13 cellular contexts compared by ENCODE assay signal in genomic region chr6:72950114-72950860, GRCh38.
DNase-seq lines count a peak whose midpoint lies in the region; ATAC-seq, FAIRE-seq and TF ChIP-seq lines count a peak whose summit lies in the region.
"Had no signal": no experiment of that assay in that cellular context is flagged by ENCODE, and none has a peak within 500 bp of the region (broad histone marks: within the 10 kb centered on the region; RNA-seq: fewer than 3 reads in every experiment).

No MANE protein-coding gene starts in this region.

- ATAC-seq in GM18858 (IDR thresholded peaks at IDR 0.05; ENCODE audit: unreplicated experiment) = no peak
- no peak for ATAC-seq in HG03432 (IDR thresholded peaks at IDR 0.05; ENCODE audit: unreplicated experiment)
- ATAC-seq in T-helper 17 cell = no peak

- no peak overlapping the region for H3K4me3 ChIP-seq in epithelial cell of esophagus (ENCODE audit: low read length)
- H3K4me3 ChIP-seq: neural progenitor cell had no signal

- peak; percentile 97 for FAIRE-seq in D721Med (lab: Jason Lieb, UNC)

- DNase-seq in D721Med (ENCODE audit: insufficient read length, low spot score) (no peak), M059J (ENCODE audit: low read depth) (peak; percentile 95), epithelial cell of esophagus (ENCODE audit: low read depth) (peak; percentile 86), renal cortical epithelial cell (ENCODE audit: low read depth) (peak; percentile 91), T-helper 17 cell (no peak)
- DNase-seq in activated naive CD4-positive, alpha-beta T cell treated with anti-CD3 and anti-CD28 coated beads, Interleukin-2, amount 50 U/mL, for 16 hours = no peak
- DNase-seq: activated CD8-positive, alpha-beta memory T cell treated with anti-CD3 and anti-CD28 coated beads for 24 hours; NCI-H1105 treated with DMSO at 0.1 percent for 48 hours; SIG-M5 had no signal

- H3K4me3 Mint-ChIP-seq in T-helper 17 cell = no peak overlapping the region
- H3K4me3 Mint-ChIP-seq: brain, neural progenitor cell had no signal

- TF ChIP-seq CTCF in D721Med (IDR thresholded peaks at IDR 0.05; ENCODE audit: insufficient read depth, missing control alignments) = no peak
- no peak for TF ChIP-seq CTCF in epithelial cell of esophagus (IDR thresholded peaks at IDR 0.05; ENCODE audit: insufficient read depth, low read depth, low read length, missing control alignments)

- no peaks in the 10 kb centered on the region for H3K36me3 Mint-ChIP-seq in T-helper 17 cell (ENCODE audit: low read depth)
- H3K36me3 Mint-ChIP-seq: brain, neural progenitor cell had no signal

- no peaks in the 10 kb centered on the region for H3K9me3 ChIP-seq in T-helper 17 cell (ENCODE audit: control insufficient read depth, low read length, poor library complexity, severe bottlenecking)

- no peak overlapping the region for H3K27ac Mint-ChIP-seq in T-helper 17 cell
- H3K27ac Mint-ChIP-seq: brain, neural progenitor cell had no signal

- H3K4me1 Mint-ChIP-seq in T-helper 17 cell = peaks cover 2% of the 10 kb centered on the region

- H3K27me3 Mint-ChIP-seq in T-helper 17 cell = peaks cover 19% of the 10 kb centered on the region
- H3K27me3 Mint-ChIP-seq: brain had no signal

Comparison
In these comparisons a context has a peak if more than half of its experiments do, and no peak if none do; other contexts are left out.
1. DNase-seq: peak in M059J (single experiment), epithelial cell of esophagus (single experiment) and renal cortical epithelial cell (single experiment); none in D721Med (single experiment), activated naive CD4-positive, alpha-beta T cell treated with anti-CD3 and anti-CD28 coated beads, Interleukin-2, amount 50 U/mL, for 16 hours (single experiment) and T-helper 17 cell (0 of 3).